ENCODE assay signal across 32 cellular contexts in the genomic region with DNA sequence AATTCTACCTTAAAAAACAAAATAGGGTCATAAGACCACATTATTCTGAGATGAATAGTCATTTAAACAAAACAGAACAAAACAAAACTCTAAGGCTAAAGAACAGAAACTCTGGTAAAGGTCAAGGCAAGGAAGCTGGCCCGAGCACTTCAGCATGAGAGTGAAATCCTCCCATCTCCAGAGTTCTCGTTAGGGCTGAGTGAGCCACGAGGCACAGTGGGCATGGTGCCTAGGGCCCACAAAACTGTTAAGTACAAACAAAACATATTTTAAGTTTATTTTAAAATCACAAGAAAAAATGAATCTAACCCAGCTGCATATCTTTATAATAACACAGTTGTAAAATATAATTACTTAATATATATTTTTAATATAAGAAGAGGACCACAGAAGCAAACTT.
"Had no signal": no experiment of that assay in that cellular context is flagged by ENCODE, and none has a peak within 500 bp of the region (broad histone marks: within the 10 kb centered on the region; RNA-seq: fewer than 3 reads in every experiment).

No MANE protein-coding gene starts in this region.

- H3K27me3 ChIP-seq: adrenal gland, ascending aorta, body of pancreas, breast epithelium, cardiac muscle cell had no signal

- DNase-seq: activated effector memory CD4-positive, alpha-beta T cell treated with anti-CD3 and anti-CD28 coated beads, Interleukin-2, amount 50 U/mL, for 16 hours; activated effector memory CD4-positive, alpha-beta T cell treated with Interleukin-2 at 50 U/mL for 16 hours; activated gamma-delta T cell; activated gamma-delta T cell treated with Interleukin-2 at 50 U/mL for 16 hours; activated naive CD4-positive, alpha-beta T cell; activated naive CD4-positive, alpha-beta T cell treated with anti-CD3 and anti-CD28 coated beads for 36 hours; activated naive CD4-positive, alpha-beta T cell treated with anti-CD3 and anti-CD28 coated beads, Interleukin-2, amount 10 ng/mL, durations not matched to agents 7 days and 5 days; activated naive CD4-positive, alpha-beta T cell treated with anti-CD3 and anti-CD28 coated beads, Interleukin-2, amount 50 U/mL, for 16 hours; activated naive CD4-positive, alpha-beta T cell treated with Interleukin-2 at 50 U/mL for 16 hours; activated naive CD8-positive, alpha-beta T cell treated with anti-CD3 and anti-CD28 coated beads for 36 hours; activated naive CD8-positive, alpha-beta T cell treated with anti-CD3 and anti-CD28 coated beads, Interleukin-2, amount 10 ng/mL, durations not matched to agents 7 days and 5 days; activated naive CD8-positive, alpha-beta T cell treated with anti-CD3 and anti-CD28 coated beads, Interleukin-2, amount 50 U/mL, for 24 hours; activated T-cell treated with anti-CD3 and anti-CD28 coated beads for 4 hours; activated T-cell treated with anti-CD3 and anti-CD28 coated beads, Interleukin-2, amount 50 U/mL, for 1 hour; activated T-cell treated with anti-CD3 and anti-CD28 coated beads, Interleukin-2, amount 50 U/mL, for 24 hours; activated T-cell treated with anti-CD3 and anti-CD28 coated beads, Interleukin-2, amount 50 U/mL, for 4 hours; activated T-cell treated with anti-CD3 and anti-CD28 coated beads, Interleukin-2, amount 50 U/mL, for 48 hours; activated T-cell treated with anti-CD3 and anti-CD28 coated beads, Interleukin-2, amount 50 U/mL, for 72 hours; amniotic stem cell; amygdala; anterior cingulate cortex; aorta; body of pancreas; caudate nucleus; central memory CD4-positive, alpha-beta T cell; cerebellar nuclear complex had no signal

- H3K36me3 ChIP-seq: adrenal gland, ascending aorta, breast epithelium, cardiac muscle cell had no signal

- ATAC-seq: activated naive CD4-positive, alpha-beta T cell treated with anti-CD3 and anti-CD28 coated beads, Interleukin-2, amount 50 U/mL, for 72 hours; activated naive CD8-positive, alpha-beta T cell treated with anti-CD3 and anti-CD28 coated beads, Interleukin-2, amount 50 U/mL, for 24 hours; activated T-cell treated with anti-CD3 and anti-CD28 coated beads, Interleukin-2, amount 50 U/mL, for 4 hours; activated T-cell treated with anti-CD3 and anti-CD28 coated beads, Interleukin-2, amount 50 U/mL, for 72 hours; activated T-helper 17 cell treated with anti-CD3 and anti-CD28 coated beads, Interleukin-2, amount 50 U/mL, for 72 hours; body of pancreas had no signal

- H3K4me3 ChIP-seq: ascending aorta, body of pancreas, breast epithelium, cardiac muscle cell had no signal

- H3K4me1 ChIP-seq: ascending aorta, body of pancreas, breast epithelium had no signal

- H3K27ac ChIP-seq: adrenal gland, ascending aorta, body of pancreas, breast epithelium, cardiac muscle cell had no signal

- H3K9me3 ChIP-seq: adrenal gland, ascending aorta, body of pancreas, breast epithelium had no signal
